ENCODE assay signal across 1 cellular context in the genomic region with DNA sequence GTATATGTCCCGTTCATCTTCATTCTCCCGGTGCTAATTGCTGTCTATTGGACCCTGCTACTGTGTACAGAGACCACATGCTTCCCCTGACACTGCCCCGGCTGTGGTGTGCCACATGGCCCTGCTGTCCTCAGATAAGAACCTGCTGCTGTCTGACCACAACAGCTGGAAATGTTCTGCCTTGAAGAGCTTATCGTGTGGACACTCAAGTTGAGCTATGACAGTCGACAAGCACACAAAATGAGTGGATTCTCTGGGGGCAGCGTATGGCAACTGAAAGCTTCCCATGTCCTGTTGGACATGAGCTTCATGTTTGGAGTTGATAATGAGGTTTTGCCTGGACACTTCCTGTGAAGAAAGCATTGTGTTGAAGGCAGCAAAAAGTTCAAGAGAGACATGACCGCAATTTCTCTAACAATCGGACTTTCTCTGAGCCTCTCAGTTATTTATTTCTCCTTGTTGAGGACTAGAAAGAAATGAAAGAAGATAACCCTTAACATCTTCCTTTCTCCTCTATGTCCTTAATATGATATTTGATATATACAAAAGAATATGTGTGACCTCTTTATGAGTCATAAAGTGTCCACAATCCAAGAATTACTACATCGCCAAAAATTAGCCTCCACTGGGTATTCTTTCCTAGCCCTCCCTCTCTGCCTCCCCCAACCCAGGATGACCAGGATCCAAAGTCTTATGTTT.
A peak's percentile ranks its signal among the peaks of the same experiment; 100 is the strongest.
TF ChIP-seq lines count a peak whose summit lies in the region.

No MANE protein-coding gene starts in this region.

TF ChIP-seq in K562, 482 proteins besides CTCF, POLR2A, EP300 and RAD21 (continued from another document and continues in another):
- TF ChIP-seq CREB3L1 (IDR thresholded peaks at IDR 0.05; ENCODE audit: borderline replicate concordance, low read depth), result peak; percentile 80; the same call in 1 of the 2 replicates
- no peak for TF ChIP-seq HNRNPUL1 (IDR thresholded peaks at IDR 0.05; ENCODE audit: low read length)
- TF ChIP-seq NELFE (IDR thresholded peaks at IDR 0.05; ENCODE audit: insufficient read depth, insufficient read length), result no peak
- peak in 1 of 2 experiments; percentile 93; a peak in 2 of 3 replicates for TF ChIP-seq CBX3 (IDR thresholded peaks at IDR 0.05; ENCODE audit: borderline replicate concordance in 1 of 2, low read length in 2 of 2)
- TF ChIP-seq, protein P1, sequence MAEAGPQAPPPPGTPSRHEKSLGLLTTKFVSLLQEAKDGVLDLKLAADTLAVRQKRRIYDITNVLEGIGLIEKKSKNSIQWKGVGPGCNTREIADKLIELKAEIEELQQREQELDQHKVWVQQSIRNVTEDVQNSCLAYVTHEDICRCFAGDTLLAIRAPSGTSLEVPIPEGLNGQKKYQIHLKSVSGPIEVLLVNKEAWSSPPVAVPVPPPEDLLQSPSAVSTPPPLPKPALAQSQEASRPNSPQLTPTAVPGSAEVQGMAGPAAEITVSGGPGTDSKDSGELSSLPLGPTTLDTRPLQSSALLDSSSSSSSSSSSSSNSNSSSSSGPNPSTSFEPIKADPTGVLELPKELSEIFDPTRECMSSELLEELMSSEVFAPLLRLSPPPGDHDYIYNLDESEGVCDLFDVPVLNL (CRISPR knock-in tag; IDR thresholded peaks at IDR 0.05; ENCODE audit: low read depth), result no peak
- TF ChIP-seq NR3C1 (CRISPR knock-in tag; IDR thresholded peaks at IDR 0.05), result no peak
- TF ChIP-seq, protein P2, sequence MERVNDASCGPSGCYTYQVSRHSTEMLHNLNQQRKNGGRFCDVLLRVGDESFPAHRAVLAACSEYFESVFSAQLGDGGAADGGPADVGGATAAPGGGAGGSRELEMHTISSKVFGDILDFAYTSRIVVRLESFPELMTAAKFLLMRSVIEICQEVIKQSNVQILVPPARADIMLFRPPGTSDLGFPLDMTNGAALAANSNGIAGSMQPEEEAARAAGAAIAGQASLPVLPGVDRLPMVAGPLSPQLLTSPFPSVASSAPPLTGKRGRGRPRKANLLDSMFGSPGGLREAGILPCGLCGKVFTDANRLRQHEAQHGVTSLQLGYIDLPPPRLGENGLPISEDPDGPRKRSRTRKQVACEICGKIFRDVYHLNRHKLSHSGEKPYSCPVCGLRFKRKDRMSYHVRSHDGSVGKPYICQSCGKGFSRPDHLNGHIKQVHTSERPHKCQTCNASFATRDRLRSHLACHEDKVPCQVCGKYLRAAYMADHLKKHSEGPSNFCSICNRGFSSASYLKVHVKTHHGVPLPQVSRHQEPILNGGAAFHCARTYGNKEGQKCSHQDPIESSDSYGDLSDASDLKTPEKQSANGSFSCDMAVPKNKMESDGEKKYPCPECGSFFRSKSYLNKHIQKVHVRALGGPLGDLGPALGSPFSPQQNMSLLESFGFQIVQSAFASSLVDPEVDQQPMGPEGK (CRISPR knock-in tag; IDR thresholded peaks at IDR 0.05; ENCODE audit: borderline replicate concordance), result 0 out of 2 replicates have a peak, but pooled peaks have one; percentile 61
- TF ChIP-seq DIDO1 (tag; IDR thresholded peaks at IDR 0.05; ENCODE audit: low read depth), result 0 out of 2 replicates have a peak, but pooled peaks have one; percentile 54
- TF ChIP-seq, protein P3, sequence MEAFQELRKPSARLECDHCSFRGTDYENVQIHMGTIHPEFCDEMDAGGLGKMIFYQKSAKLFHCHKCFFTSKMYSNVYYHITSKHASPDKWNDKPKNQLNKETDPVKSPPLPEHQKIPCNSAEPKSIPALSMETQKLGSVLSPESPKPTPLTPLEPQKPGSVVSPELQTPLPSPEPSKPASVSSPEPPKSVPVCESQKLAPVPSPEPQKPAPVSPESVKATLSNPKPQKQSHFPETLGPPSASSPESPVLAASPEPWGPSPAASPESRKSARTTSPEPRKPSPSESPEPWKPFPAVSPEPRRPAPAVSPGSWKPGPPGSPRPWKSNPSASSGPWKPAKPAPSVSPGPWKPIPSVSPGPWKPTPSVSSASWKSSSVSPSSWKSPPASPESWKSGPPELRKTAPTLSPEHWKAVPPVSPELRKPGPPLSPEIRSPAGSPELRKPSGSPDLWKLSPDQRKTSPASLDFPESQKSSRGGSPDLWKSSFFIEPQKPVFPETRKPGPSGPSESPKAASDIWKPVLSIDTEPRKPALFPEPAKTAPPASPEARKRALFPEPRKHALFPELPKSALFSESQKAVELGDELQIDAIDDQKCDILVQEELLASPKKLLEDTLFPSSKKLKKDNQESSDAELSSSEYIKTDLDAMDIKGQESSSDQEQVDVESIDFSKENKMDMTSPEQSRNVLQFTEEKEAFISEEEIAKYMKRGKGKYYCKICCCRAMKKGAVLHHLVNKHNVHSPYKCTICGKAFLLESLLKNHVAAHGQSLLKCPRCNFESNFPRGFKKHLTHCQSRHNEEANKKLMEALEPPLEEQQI (IDR thresholded peaks at IDR 0.05), result peak; percentile 98
- no peak for TF ChIP-seq ZNF696 (CRISPR knock-in tag; conservative IDR thresholded peaks at IDR 0.05)
- TF ChIP-seq NR2F6 (CRISPR knock-in tag; IDR thresholded peaks at IDR 0.05), result no peak
- TF ChIP-seq ZNF232 (CRISPR knock-in tag; IDR thresholded peaks at IDR 0.05), result no peak
- TF ChIP-seq, protein P4, sequence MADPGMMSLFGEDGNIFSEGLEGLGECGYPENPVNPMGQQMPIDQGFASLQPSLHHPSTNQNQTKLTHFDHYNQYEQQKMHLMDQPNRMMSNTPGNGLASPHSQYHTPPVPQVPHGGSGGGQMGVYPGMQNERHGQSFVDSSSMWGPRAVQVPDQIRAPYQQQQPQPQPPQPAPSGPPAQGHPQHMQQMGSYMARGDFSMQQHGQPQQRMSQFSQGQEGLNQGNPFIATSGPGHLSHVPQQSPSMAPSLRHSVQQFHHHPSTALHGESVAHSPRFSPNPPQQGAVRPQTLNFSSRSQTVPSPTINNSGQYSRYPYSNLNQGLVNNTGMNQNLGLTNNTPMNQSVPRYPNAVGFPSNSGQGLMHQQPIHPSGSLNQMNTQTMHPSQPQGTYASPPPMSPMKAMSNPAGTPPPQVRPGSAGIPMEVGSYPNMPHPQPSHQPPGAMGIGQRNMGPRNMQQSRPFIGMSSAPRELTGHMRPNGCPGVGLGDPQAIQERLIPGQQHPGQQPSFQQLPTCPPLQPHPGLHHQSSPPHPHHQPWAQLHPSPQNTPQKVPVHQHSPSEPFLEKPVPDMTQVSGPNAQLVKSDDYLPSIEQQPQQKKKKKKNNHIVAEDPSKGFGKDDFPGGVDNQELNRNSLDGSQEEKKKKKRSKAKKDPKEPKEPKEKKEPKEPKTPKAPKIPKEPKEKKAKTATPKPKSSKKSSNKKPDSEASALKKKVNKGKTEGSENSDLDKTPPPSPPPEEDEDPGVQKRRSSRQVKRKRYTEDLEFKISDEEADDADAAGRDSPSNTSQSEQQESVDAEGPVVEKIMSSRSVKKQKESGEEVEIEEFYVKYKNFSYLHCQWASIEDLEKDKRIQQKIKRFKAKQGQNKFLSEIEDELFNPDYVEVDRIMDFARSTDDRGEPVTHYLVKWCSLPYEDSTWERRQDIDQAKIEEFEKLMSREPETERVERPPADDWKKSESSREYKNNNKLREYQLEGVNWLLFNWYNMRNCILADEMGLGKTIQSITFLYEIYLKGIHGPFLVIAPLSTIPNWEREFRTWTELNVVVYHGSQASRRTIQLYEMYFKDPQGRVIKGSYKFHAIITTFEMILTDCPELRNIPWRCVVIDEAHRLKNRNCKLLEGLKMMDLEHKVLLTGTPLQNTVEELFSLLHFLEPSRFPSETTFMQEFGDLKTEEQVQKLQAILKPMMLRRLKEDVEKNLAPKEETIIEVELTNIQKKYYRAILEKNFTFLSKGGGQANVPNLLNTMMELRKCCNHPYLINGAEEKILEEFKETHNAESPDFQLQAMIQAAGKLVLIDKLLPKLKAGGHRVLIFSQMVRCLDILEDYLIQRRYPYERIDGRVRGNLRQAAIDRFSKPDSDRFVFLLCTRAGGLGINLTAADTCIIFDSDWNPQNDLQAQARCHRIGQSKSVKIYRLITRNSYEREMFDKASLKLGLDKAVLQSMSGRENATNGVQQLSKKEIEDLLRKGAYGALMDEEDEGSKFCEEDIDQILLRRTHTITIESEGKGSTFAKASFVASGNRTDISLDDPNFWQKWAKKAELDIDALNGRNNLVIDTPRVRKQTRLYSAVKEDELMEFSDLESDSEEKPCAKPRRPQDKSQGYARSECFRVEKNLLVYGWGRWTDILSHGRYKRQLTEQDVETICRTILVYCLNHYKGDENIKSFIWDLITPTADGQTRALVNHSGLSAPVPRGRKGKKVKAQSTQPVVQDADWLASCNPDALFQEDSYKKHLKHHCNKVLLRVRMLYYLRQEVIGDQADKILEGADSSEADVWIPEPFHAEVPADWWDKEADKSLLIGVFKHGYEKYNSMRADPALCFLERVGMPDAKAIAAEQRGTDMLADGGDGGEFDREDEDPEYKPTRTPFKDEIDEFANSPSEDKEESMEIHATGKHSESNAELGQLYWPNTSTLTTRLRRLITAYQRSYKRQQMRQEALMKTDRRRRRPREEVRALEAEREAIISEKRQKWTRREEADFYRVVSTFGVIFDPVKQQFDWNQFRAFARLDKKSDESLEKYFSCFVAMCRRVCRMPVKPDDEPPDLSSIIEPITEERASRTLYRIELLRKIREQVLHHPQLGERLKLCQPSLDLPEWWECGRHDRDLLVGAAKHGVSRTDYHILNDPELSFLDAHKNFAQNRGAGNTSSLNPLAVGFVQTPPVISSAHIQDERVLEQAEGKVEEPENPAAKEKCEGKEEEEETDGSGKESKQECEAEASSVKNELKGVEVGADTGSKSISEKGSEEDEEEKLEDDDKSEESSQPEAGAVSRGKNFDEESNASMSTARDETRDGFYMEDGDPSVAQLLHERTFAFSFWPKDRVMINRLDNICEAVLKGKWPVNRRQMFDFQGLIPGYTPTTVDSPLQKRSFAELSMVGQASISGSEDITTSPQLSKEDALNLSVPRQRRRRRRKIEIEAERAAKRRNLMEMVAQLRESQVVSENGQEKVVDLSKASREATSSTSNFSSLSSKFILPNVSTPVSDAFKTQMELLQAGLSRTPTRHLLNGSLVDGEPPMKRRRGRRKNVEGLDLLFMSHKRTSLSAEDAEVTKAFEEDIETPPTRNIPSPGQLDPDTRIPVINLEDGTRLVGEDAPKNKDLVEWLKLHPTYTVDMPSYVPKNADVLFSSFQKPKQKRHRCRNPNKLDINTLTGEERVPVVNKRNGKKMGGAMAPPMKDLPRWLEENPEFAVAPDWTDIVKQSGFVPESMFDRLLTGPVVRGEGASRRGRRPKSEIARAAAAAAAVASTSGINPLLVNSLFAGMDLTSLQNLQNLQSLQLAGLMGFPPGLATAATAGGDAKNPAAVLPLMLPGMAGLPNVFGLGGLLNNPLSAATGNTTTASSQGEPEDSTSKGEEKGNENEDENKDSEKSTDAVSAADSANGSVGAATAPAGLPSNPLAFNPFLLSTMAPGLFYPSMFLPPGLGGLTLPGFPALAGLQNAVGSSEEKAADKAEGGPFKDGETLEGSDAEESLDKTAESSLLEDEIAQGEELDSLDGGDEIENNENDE (IDR thresholded peaks at IDR 0.05; ENCODE audit: low read depth, low read length), result no peak
- no peak for TF ChIP-seq SIRT6 (IDR thresholded peaks at IDR 0.05; ENCODE audit: low read depth, low read length)
- TF ChIP-seq RAD51 (IDR thresholded peaks at IDR 0.05; ENCODE audit: borderline replicate concordance, low read depth), result peak; percentile 77
- TF ChIP-seq ZNF431 (CRISPR knock-in tag; IDR thresholded peaks at IDR 0.05), result peak; percentile 70
- peak; percentile 89 for TF ChIP-seq MTA1 (IDR thresholded peaks at IDR 0.05; ENCODE audit: borderline replicate concordance)
- TF ChIP-seq CREB5 (CRISPR knock-in tag; IDR thresholded peaks at IDR 0.05), result no peak
- TF ChIP-seq ZNF23 (CRISPR knock-in tag; IDR thresholded peaks at IDR 0.05), result no peak; the same call in 1 of the 2 replicates
- TF ChIP-seq ZNF75A (CRISPR knock-in tag; IDR thresholded peaks at IDR 0.05), result no peak
- TF ChIP-seq, protein P5, sequence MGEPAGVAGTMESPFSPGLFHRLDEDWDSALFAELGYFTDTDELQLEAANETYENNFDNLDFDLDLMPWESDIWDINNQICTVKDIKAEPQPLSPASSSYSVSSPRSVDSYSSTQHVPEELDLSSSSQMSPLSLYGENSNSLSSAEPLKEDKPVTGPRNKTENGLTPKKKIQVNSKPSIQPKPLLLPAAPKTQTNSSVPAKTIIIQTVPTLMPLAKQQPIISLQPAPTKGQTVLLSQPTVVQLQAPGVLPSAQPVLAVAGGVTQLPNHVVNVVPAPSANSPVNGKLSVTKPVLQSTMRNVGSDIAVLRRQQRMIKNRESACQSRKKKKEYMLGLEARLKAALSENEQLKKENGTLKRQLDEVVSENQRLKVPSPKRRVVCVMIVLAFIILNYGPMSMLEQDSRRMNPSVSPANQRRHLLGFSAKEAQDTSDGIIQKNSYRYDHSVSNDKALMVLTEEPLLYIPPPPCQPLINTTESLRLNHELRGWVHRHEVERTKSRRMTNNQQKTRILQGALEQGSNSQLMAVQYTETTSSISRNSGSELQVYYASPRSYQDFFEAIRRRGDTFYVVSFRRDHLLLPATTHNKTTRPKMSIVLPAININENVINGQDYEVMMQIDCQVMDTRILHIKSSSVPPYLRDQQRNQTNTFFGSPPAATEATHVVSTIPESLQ (CRISPR knock-in tag; IDR thresholded peaks at IDR 0.05), result no peak
- TF ChIP-seq BHLHE40 (IDR thresholded peaks at IDR 0.05; ENCODE audit: low read length), result peak; percentile 92
- TF ChIP-seq HSF4 (CRISPR knock-in tag; IDR thresholded peaks at IDR 0.05; ENCODE audit: borderline replicate concordance), result 0 out of 2 replicates have a peak, but pooled peaks have one; percentile 8
- no peak for TF ChIP-seq ZNF695 (CRISPR knock-in tag; IDR thresholded peaks at IDR 0.05)
- TF ChIP-seq ADNP (tag; IDR thresholded peaks at IDR 0.05), result peak; percentile 68
- TF ChIP-seq TBP (optimal IDR thresholded peaks at IDR 0.05; ENCODE audit: low read depth, low read length), result no peak
- TF ChIP-seq CBFB (CRISPR knock-in tag; IDR thresholded peaks at IDR 0.05), result peak; percentile 100
- TF ChIP-seq, protein P6, sequence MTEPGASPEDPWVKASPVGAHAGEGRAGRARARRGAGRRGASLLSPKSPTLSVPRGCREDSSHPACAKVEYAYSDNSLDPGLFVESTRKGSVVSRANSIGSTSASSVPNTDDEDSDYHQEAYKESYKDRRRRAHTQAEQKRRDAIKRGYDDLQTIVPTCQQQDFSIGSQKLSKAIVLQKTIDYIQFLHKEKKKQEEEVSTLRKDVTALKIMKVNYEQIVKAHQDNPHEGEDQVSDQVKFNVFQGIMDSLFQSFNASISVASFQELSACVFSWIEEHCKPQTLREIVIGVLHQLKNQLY (CRISPR knock-in tag; conservative IDR thresholded peaks at IDR 0.05), result no peak
- TF ChIP-seq ZFP36 (IDR thresholded peaks at IDR 0.05; ENCODE audit: low read depth, low read length, partially characterized antibody), result no peak
- no peak for TF ChIP-seq SNIP1 (IDR thresholded peaks at IDR 0.05; ENCODE audit: low read depth)
- no peak for TF ChIP-seq TFAM (CRISPR knock-in tag; conservative IDR thresholded peaks at IDR 0.05)
